Comparison of ENCODE assay signal across 1 cellular context in the genomic region with DNA sequence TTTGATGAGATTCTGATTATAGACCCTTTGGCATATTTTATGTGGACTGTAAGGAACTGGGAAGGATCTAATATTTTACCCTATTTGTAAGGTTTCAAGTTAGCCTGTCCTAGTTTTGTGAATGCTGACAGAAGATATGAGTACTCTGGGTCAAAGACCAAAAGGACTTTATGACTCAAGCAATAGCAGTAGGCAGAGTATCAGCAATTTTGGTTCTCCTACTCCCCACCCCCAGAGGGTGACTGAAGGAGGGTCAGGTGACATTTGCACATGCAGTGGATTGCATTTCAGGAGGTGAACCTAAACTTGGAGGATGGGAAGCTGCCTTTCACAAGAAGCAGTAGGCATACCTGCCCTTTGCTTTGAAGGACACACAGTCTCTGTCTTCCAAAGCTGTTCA.
A peak's percentile ranks its signal among the peaks of the same experiment; 100 is the strongest.
TF ChIP-seq lines count a peak whose summit lies in the region.

No MANE protein-coding gene starts in this region.

TF ChIP-seq in HepG2, 621 proteins besides CTCF, POLR2A, EP300 and RAD21 (continued from another document):
- TF ChIP-seq, protein P1, sequence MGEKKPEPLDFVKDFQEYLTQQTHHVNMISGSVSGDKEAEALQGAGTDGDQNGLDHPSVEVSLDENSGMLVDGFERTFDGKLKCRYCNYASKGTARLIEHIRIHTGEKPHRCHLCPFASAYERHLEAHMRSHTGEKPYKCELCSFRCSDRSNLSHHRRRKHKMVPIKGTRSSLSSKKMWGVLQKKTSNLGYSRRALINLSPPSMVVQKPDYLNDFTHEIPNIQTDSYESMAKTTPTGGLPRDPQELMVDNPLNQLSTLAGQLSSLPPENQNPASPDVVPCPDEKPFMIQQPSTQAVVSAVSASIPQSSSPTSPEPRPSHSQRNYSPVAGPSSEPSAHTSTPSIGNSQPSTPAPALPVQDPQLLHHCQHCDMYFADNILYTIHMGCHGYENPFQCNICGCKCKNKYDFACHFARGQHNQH (CRISPR knock-in tag; IDR thresholded peaks at IDR 0.05), result 0 out of 2 replicates have a peak, but pooled peaks have one; percentile 15
- TF ChIP-seq, protein P2, sequence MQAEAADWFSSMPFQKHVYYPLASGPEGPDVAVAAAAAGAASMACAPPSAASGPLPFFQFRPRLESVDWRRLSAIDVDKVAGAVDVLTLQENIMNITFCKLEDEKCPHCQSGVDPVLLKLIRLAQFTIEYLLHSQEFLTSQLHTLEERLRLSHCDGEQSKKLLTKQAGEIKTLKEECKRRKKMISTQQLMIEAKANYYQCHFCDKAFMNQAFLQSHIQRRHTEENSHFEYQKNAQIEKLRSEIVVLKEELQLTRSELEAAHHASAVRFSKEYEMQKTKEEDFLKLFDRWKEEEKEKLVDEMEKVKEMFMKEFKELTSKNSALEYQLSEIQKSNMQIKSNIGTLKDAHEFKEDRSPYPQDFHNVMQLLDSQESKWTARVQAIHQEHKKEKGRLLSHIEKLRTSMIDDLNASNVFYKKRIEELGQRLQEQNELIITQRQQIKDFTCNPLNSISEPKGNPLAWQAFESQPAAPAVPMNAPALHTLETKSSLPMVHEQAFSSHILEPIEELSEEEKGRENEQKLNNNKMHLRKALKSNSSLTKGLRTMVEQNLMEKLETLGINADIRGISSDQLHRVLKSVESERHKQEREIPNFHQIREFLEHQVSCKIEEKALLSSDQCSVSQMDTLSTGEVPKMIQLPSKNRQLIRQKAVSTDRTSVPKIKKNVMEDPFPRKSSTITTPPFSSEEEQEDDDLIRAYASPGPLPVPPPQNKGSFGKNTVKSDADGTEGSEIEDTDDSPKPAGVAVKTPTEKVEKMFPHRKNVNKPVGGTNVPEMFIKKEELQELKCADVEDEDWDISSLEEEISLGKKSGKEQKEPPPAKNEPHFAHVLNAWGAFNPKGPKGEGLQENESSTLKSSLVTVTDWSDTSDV (CRISPR knock-in tag; IDR thresholded peaks at IDR 0.05), result no peak
- 0 out of 2 replicates have a peak, but pooled peaks have one; percentile 10 for TF ChIP-seq MED1 (CRISPR knock-in tag; IDR thresholded peaks at IDR 0.05)
- TF ChIP-seq, protein P3, sequence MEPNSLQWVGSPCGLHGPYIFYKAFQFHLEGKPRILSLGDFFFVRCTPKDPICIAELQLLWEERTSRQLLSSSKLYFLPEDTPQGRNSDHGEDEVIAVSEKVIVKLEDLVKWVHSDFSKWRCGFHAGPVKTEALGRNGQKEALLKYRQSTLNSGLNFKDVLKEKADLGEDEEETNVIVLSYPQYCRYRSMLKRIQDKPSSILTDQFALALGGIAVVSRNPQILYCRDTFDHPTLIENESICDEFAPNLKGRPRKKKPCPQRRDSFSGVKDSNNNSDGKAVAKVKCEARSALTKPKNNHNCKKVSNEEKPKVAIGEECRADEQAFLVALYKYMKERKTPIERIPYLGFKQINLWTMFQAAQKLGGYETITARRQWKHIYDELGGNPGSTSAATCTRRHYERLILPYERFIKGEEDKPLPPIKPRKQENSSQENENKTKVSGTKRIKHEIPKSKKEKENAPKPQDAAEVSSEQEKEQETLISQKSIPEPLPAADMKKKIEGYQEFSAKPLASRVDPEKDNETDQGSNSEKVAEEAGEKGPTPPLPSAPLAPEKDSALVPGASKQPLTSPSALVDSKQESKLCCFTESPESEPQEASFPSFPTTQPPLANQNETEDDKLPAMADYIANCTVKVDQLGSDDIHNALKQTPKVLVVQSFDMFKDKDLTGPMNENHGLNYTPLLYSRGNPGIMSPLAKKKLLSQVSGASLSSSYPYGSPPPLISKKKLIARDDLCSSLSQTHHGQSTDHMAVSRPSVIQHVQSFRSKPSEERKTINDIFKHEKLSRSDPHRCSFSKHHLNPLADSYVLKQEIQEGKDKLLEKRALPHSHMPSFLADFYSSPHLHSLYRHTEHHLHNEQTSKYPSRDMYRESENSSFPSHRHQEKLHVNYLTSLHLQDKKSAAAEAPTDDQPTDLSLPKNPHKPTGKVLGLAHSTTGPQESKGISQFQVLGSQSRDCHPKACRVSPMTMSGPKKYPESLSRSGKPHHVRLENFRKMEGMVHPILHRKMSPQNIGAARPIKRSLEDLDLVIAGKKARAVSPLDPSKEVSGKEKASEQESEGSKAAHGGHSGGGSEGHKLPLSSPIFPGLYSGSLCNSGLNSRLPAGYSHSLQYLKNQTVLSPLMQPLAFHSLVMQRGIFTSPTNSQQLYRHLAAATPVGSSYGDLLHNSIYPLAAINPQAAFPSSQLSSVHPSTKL (CRISPR knock-in tag; IDR thresholded peaks at IDR 0.05), result 0 out of 2 replicates have a peak, but pooled peaks have one; percentile 29
- 0 out of 2 replicates have a peak, but pooled peaks have one; percentile 37 for TF ChIP-seq FOSL2 (CRISPR knock-in tag; IDR thresholded peaks at IDR 0.05)
